9 cellular contexts compared by ENCODE assay signal in genomic region chr12:56358836-56359532, GRCh38. TPM values are rescaled to one million over a fixed set of nuclear protein-coding genes. Genes with fewer than 3 reads are reported as not detected.
A peak's percentile ranks its signal among the peaks of the same experiment; 100 is the strongest.
DNase-seq lines count a peak whose midpoint lies in the region; ATAC-seq and TF ChIP-seq lines count a peak whose summit lies in the region.
"Had no signal": no experiment of that assay in that cellular context is flagged by ENCODE, and none has a peak within 500 bp of the region (broad histone marks: within the 10 kb centered on the region; RNA-seq: fewer than 3 reads in every experiment).

No MANE protein-coding gene starts in this region.

- no peaks in the 10 kb centered on the region for H3K9me2 ChIP-seq in neural cell (ENCODE audit: insufficient read depth, low read length)

- no peaks in the 10 kb centered on the region for H3K9me3 ChIP-seq in neural cell (ENCODE audit: low read length)

- H3K4me3 ChIP-seq in neural cell (ENCODE audit: low read length), result peak overlapping the region; percentile 83

- H4K20me1 ChIP-seq in neural cell (ENCODE audit: insufficient read depth), result no peaks in the 10 kb centered on the region

- TF ChIP-seq RAD21 in neural cell (conservative IDR thresholded peaks at IDR 0.05), result no peak

- no peaks in the 10 kb centered on the region for H3K36me3 ChIP-seq in neural cell (ENCODE audit: insufficient read depth, low read length)

- peaks cover 27% of the 10 kb centered on the region for H3K36me3 Mint-ChIP-seq in activated CD4-positive, alpha-beta T cell treated with anti-CD3 and anti-CD28 coated beads, Interleukin-2, amount 10 ng/mL, durations not matched to agents 24 days and 14 days (ENCODE audit: low read depth)

- no peaks in the 10 kb centered on the region for H3K9me3 Mint-ChIP-seq in activated CD4-positive, alpha-beta T cell treated with anti-CD3 and anti-CD28 coated beads, Interleukin-2, amount 10 ng/mL, durations not matched to agents 24 days and 14 days

- H3K27me3 ChIP-seq in neural cell (ENCODE audit: insufficient read depth, low read depth, low read length), result no peaks in the 10 kb centered on the region

- H3K27ac ChIP-seq in epithelial cell of prostate (peak overlapping the region; percentile 93), neural cell (ENCODE audit: low read length) (no peak overlapping the region)

- peaks cover 31% of the 10 kb centered on the region for H3K4me1 Mint-ChIP-seq in activated CD4-positive, alpha-beta T cell treated with anti-CD3 and anti-CD28 coated beads, Interleukin-2, amount 10 ng/mL, durations not matched to agents 24 days and 14 days

- H3K27ac Mint-ChIP-seq in activated CD4-positive, alpha-beta T cell treated with anti-CD3 and anti-CD28 coated beads, Interleukin-2, amount 10 ng/mL, durations not matched to agents 24 days and 14 days, result peak overlapping the region; percentile 95

- H3K4me3 Mint-ChIP-seq in activated CD4-positive, alpha-beta T cell treated with anti-CD3 and anti-CD28 coated beads, Interleukin-2, amount 10 ng/mL, durations not matched to agents 24 days and 14 days, result peak overlapping the region; percentile 94

- H3K27me3 Mint-ChIP-seq in activated CD4-positive, alpha-beta T cell treated with anti-CD3 and anti-CD28 coated beads, Interleukin-2, amount 10 ng/mL, durations not matched to agents 24 days and 14 days, result no peaks in the 10 kb centered on the region

- TF ChIP-seq EP300 in neural cell (conservative IDR thresholded peaks at IDR 0.05; ENCODE audit: poor library complexity, severe bottlenecking), result no peak

- no peak overlapping the region for H2AFZ ChIP-seq in neural cell (ENCODE audit: low read depth, low read length)

- H3K4me2 ChIP-seq in neural cell (ENCODE audit: low read length), result peak overlapping the region; percentile 68

- in situ Hi-C loops in SK-MEL-5 (cut with HindIII; ENCODE audit: low pct_unique_long_range_greater_than_20kb, low sequenced_read_pairs), result no loop called here

- no peaks in the 10 kb centered on the region for H3F3A ChIP-seq in neural cell (ENCODE audit: insufficient read depth, low read length, poor library complexity, severe bottlenecking)

- no peak for TF ChIP-seq CTCF in neural cell (IDR thresholded peaks at IDR 0.05; ENCODE audit: poor library complexity, severe bottlenecking)

- DNase-seq in activated CD4-positive, alpha-beta T cell treated with anti-CD3 and anti-CD28 coated beads, Interleukin-2, amount 10 ng/mL, durations not matched to agents 24 days and 14 days, result peak; percentile 73
- no peak for DNase-seq in activated CD4-positive, alpha-beta T cell treated with anti-CD3 and anti-CD28 coated beads, Interleukin-2, amount 50 U/mL, for 1 hour
- DNase-seq in SK-MEL-5 (ENCODE audit: low read depth, low spot score), result peak; percentile 80
- DNase-seq in epithelial cell of prostate (ENCODE audit: low read depth, low spot score), result peak; percentile 43
- DNase-seq in NCI-H69 (lab: John Stamatoyannopoulos, UW), result no peak
- DNase-seq in NCI-H2171 (lab: John Stamatoyannopoulos, UW), result no peak
- DNase-seq: left cardiac atrium had no signal

- intact Hi-C loops in activated CD4-positive, alpha-beta T cell treated with anti-CD3 and anti-CD28 coated beads, Interleukin-2, amount 10 ng/mL, durations not matched to agents 24 days and 14 days (cut with micrococcal nuclease), result no loop called here

- peak overlapping the region; percentile 59 for H3K9ac ChIP-seq in neural cell (ENCODE audit: low read length)

- no peaks in the 10 kb centered on the region for H3K79me2 ChIP-seq in neural cell (replicated peaks; ENCODE audit: insufficient read depth, low read length)

- ATAC-seq in HG03521 (IDR thresholded peaks at IDR 0.05; ENCODE audit: unreplicated experiment), result no peak

TF ChIP-seq in neural cell, 6 proteins besides CTCF, POLR2A, EP300 and RAD21:
- TF ChIP-seq POLR2AphosphoS5 (IDR thresholded peaks at IDR 0.05), result no peak
- TF ChIP-seq REST (IDR thresholded peaks at IDR 0.05; ENCODE audit: borderline replicate concordance), result no peak
- no peak for TF ChIP-seq MXI1 (conservative IDR thresholded peaks at IDR 0.05; ENCODE audit: poor library complexity, severe bottlenecking)
- no peak for TF ChIP-seq EZH2 (IDR thresholded peaks at IDR 0.05; ENCODE audit: borderline replicate concordance, insufficient read depth, low read length, poor library complexity, severe bottlenecking)
- TF ChIP-seq SMC3 (conservative IDR thresholded peaks at IDR 0.05; ENCODE audit: poor library complexity), result no peak
- no peak for TF ChIP-seq TAF1 (IDR thresholded peaks at IDR 0.05; ENCODE audit: low read depth)

RNA-seq across cellular contexts. Expression of gene STAT2, which starts 0.9 kb away (rescaled TPM):
- total RNA-seq in activated CD4-positive, alpha-beta T cell treated with anti-CD3 and anti-CD28 coated beads, Interleukin-2, amount 10 ng/mL, durations not matched to agents 24 days and 14 days, result 64.9 and 68.4 TPM in 2 replicates
- 131 and 139 TPM in 2 replicates for total RNA-seq in SK-MEL-5 (2014; rRNA removed; shearing (Covaris generic))
- polyA plus RNA-seq in SK-MEL-5 (2015; cell fraction: cytosol; rRNA removed), result 96.6 and 109 TPM in 2 replicates
- polyA plus RNA-seq in SK-MEL-5 (2015; cell fraction: nucleus; rRNA removed), result 565 and 618 TPM in 2 replicates
- 88.2 and 99.3 TPM in 2 replicates for polyA plus RNA-seq in neural cell
- polyA minus RNA-seq in neural cell, result 55.3 and 55.7 TPM in 2 replicates

RNA-seq across cellular contexts. Expression of gene APOF, which starts 3.7 kb away (rescaled TPM):
- total RNA-seq in activated CD4-positive, alpha-beta T cell treated with anti-CD3 and anti-CD28 coated beads, Interleukin-2, amount 10 ng/mL, durations not matched to agents 24 days and 14 days, result not detected in 2 replicates
- not detected in 2 replicates for total RNA-seq in SK-MEL-5 (2014; rRNA removed; shearing (Covaris generic))
- not detected in 2 replicates for polyA plus RNA-seq in SK-MEL-5 (2015; cell fraction: cytosol; rRNA removed)
- polyA plus RNA-seq in SK-MEL-5 (2015; cell fraction: nucleus; rRNA removed), result not detected in 2 replicates
- polyA plus RNA-seq in neural cell, result not detected in 2 replicates
- not detected in 2 replicates for polyA minus RNA-seq in neural cell
- total RNA-seq: left cardiac atrium had no signal

RNA-seq across cellular contexts. Expression of gene IL23A, which starts 20.3 kb away (rescaled TPM):
- 36.0 and 36.9 TPM in 2 replicates for total RNA-seq in activated CD4-positive, alpha-beta T cell treated with anti-CD3 and anti-CD28 coated beads, Interleukin-2, amount 10 ng/mL, durations not matched to agents 24 days and 14 days
- 0.34 TPM in 1 of 2 replicates, not detected in the other for total RNA-seq in SK-MEL-5 (2014; rRNA removed; shearing (Covaris generic))
- polyA plus RNA-seq in SK-MEL-5 (2015; cell fraction: cytosol; rRNA removed), result 0.30 and 0.35 TPM in 2 replicates
- not detected in 2 replicates for polyA plus RNA-seq in SK-MEL-5 (2015; cell fraction: nucleus; rRNA removed)
- polyA plus RNA-seq in neural cell, result 0.31 TPM in 1 of 2 replicates, not detected in the other
- not detected in 2 replicates for polyA minus RNA-seq in neural cell
- total RNA-seq: left cardiac atrium had no signal

RNA-seq across cellular contexts. Expression of gene PAN2, which starts 25.2 kb away (rescaled TPM):
- 31.3 and 34.7 TPM in 2 replicates for total RNA-seq in activated CD4-positive, alpha-beta T cell treated with anti-CD3 and anti-CD28 coated beads, Interleukin-2, amount 10 ng/mL, durations not matched to agents 24 days and 14 days
- 32.5 and 50.6 TPM in 2 replicates for total RNA-seq in SK-MEL-5 (2014; rRNA removed; shearing (Covaris generic))
- polyA plus RNA-seq in SK-MEL-5 (2015; cell fraction: cytosol; rRNA removed), result 16.1 and 21.7 TPM in 2 replicates
- polyA plus RNA-seq in SK-MEL-5 (2015; cell fraction: nucleus; rRNA removed), result 1,183 and 1,390 TPM in 2 replicates
- 63.0 and 80.1 TPM in 2 replicates for polyA plus RNA-seq in neural cell
- 34.8 and 41.9 TPM in 2 replicates for polyA minus RNA-seq in neural cell

RNA-seq across cellular contexts. Expression of gene CNPY2, which starts 43.2 kb away (rescaled TPM):
- 165 and 169 TPM in 2 replicates for total RNA-seq in activated CD4-positive, alpha-beta T cell treated with anti-CD3 and anti-CD28 coated beads, Interleukin-2, amount 10 ng/mL, durations not matched to agents 24 days and 14 days
- 311 and 316 TPM in 2 replicates for total RNA-seq in SK-MEL-5 (2014; rRNA removed; shearing (Covaris generic))
- 248 and 314 TPM in 2 replicates for polyA plus RNA-seq in SK-MEL-5 (2015; cell fraction: cytosol; rRNA removed)
- polyA plus RNA-seq in SK-MEL-5 (2015; cell fraction: nucleus; rRNA removed), result 119 and 134 TPM in 2 replicates
- polyA plus RNA-seq in neural cell, result 169 and 175 TPM in 2 replicates
- 51.2 and 63.3 TPM in 2 replicates for polyA minus RNA-seq in neural cell

Comparison
In these comparisons a context has a peak if more than half of its experiments do, and no peak if none do; other contexts are left out.
1. DNase-seq: peak in activated CD4-positive, alpha-beta T cell treated with anti-CD3 and anti-CD28 coated beads, Interleukin-2, amount 10 ng/mL, durations not matched to agents 24 days and 14 days (single experiment), SK-MEL-5 (single experiment) and epithelial cell of prostate (single experiment); none in activated CD4-positive, alpha-beta T cell treated with anti-CD3 and anti-CD28 coated beads, Interleukin-2, amount 50 U/mL, for 1 hour (single experiment), NCI-H69 (single experiment) and NCI-H2171 (single experiment).
2. RNA of gene IL23A, which starts 20.3 kb away (total RNA-seq): 36.0 to 36.9 TPM in activated CD4-positive, alpha-beta T cell treated with anti-CD3 and anti-CD28 coated beads, Interleukin-2, amount 10 ng/mL, durations not matched to agents 24 days and 14 days; 0.34 TPM in SK-MEL-5; every median in the first group is over 10 times any median in the second.